Comparison of ENCODE assay signal across 17 cellular contexts in genomic region chr9:3874472-3875370, GRCh38.
DNase-seq lines count a peak whose midpoint lies in the region; ATAC-seq, FAIRE-seq and TF ChIP-seq lines count a peak whose summit lies in the region.
"Had no signal": no experiment of that assay in that cellular context is flagged by ENCODE, and none has a peak within 500 bp of the region (broad histone marks: within the 10 kb centered on the region; RNA-seq: fewer than 3 reads in every experiment).

No MANE protein-coding gene starts in this region.

- FAIRE-seq in keratinocyte (lab: Jason Lieb, UNC), result no peak
- no peak for FAIRE-seq in GM19239 (lab: Jason Lieb, UNC)
- FAIRE-seq: bronchial epithelial cell, GM12891 had no signal

- dilution Hi-C loops in keratinocyte (cut with MboI; ENCODE audit: extremely low pct_ligation_motif_present, low sequenced_read_pairs), result no loop called here

- H3K36me3 ChIP-seq in BLaER1 treated with 17β-estradiol and CSF1 and Interleukin-3, amounts not matched to agents 10 nM and 100 nM, result no peaks in the 10 kb centered on the region
- H3K36me3 ChIP-seq in HAP-1 (replicated peaks), result no peaks in the 10 kb centered on the region
- no peaks in the 10 kb centered on the region for H3K36me3 ChIP-seq in keratinocyte (ENCODE audit: control insufficient read depth in 2 of 2, extremely low read depth in 1 of 2, insufficient read depth in 2 of 2, low read length in 2 of 2)

- peak overlapping the region in 9 of 11 experiments; percentile 0 to 76 (median 40); a peak in 12 of 22 replicates for H3K4me2 ChIP-seq in BLaER1 treated with 17β-estradiol and CSF1 and Interleukin-3, amounts not matched to agents 10 nM and 100 nM
- H3K4me2 ChIP-seq in keratinocyte (ENCODE audit: control insufficient read depth, extremely low read depth, insufficient read depth, low read depth, low read length), result no peak overlapping the region

- no peak overlapping the region for H3K4me3 ChIP-seq in BLaER1 treated with 17β-estradiol and CSF1 and Interleukin-3, amounts not matched to agents 10 nM and 100 nM
- H3K4me3 ChIP-seq in HAP-1 (no peak overlapping the region), keratinocyte (ENCODE audit: control insufficient read depth in 2 of 3, extremely low read depth in 1 of 3, insufficient read depth in 2 of 3, low read depth in 1 of 3, low read length in 3 of 3) (no peak overlapping the region)
- H3K4me3 ChIP-seq: tibial nerve had no signal

- H3K9ac ChIP-seq in BLaER1 treated with 17β-estradiol and CSF1 and Interleukin-3, amounts not matched to agents 10 nM and 100 nM, result no peak overlapping the region
- H3K9ac ChIP-seq in keratinocyte (ENCODE audit: control insufficient read depth, extremely low read depth, insufficient read depth, low read length), result no peak overlapping the region

- H3K9me3 ChIP-seq in BLaER1 treated with 17β-estradiol and CSF1 and Interleukin-3, amounts not matched to agents 10 nM and 100 nM (replicated peaks in 1 of 11), result peaks cover 22 to 34% (median 25%) of the 10 kb centered on the region in 11 experiments
- no peaks in the 10 kb centered on the region for H3K9me3 ChIP-seq in HAP-1
- H3K9me3 ChIP-seq in keratinocyte (ENCODE audit: control insufficient read depth, low read depth, low read length), result no peaks in the 10 kb centered on the region
- H3K9me3 ChIP-seq: tibial nerve had no signal

- no peaks in the 10 kb centered on the region for H3K79me2 ChIP-seq in keratinocyte (ENCODE audit: control insufficient read depth, insufficient read depth, low read length)

- DNase-seq in HAP-1 (ENCODE audit: low spot score in 2 of 2) (peak; percentile 51 to 53), keratinocyte (ENCODE audit: low read depth, low spot score) (no peak), GM19239 (ENCODE audit: insufficient read length, low spot score) (no peak), midbrain (lab: John Stamatoyannopoulos, UW) (no peak)
- DNase-seq: activated CD4-positive, alpha-beta T cell treated with anti-CD3 and anti-CD28 coated beads, Interleukin-2, amount 50 U/mL, for 1 hour; activated T-cell treated with anti-CD3 and anti-CD28 coated beads for 4 hours; GDM1; head of caudate nucleus; NCI-H1436 had no signal

- no peaks in the 10 kb centered on the region for H3K9me1 ChIP-seq in keratinocyte (ENCODE audit: control insufficient read depth, extremely low read depth, insufficient read depth, low read length)

- peaks cover 0 to 71% (median 16%) of the 10 kb centered on the region in 10 experiments; a peak in 18 of 20 replicates for H3K4me1 ChIP-seq in BLaER1 treated with 17β-estradiol and CSF1 and Interleukin-3, amounts not matched to agents 10 nM and 100 nM
- H3K4me1 ChIP-seq in HAP-1, result peaks cover 20% of the 10 kb centered on the region
- H3K4me1 ChIP-seq in keratinocyte (ENCODE audit: control insufficient read depth, extremely low read depth, insufficient read depth, low read length), result peaks cover 24% of the 10 kb centered on the region
- H3K4me1 ChIP-seq: tibial nerve had no signal

- H4K20me1 ChIP-seq in BLaER1 treated with 17β-estradiol and CSF1 and Interleukin-3, amounts not matched to agents 10 nM and 100 nM, result no peaks in the 10 kb centered on the region
- H4K20me1 ChIP-seq in keratinocyte (ENCODE audit: control insufficient read depth, extremely low read depth, insufficient read depth, low read length), result no peaks in the 10 kb centered on the region

- ATAC-seq in SK-N-SH treated with all-trans-retinoic acid at 6 μM for 48 hours, result peak; percentile 65
- no peak for ATAC-seq in GM21515 (IDR thresholded peaks at IDR 0.05; ENCODE audit: unreplicated experiment)
- ATAC-seq in GM18517 (IDR thresholded peaks at IDR 0.05; ENCODE audit: unreplicated experiment), result no peak
- ATAC-seq: stimulated activated memory B cell treated with anti-CD40 and anti-IgM and Interleukin-4, amounts not matched to agents 10 μg/mL and 1 μg/mL and 100 μg/mL, for 72 hours had no signal

- H3K27me3 ChIP-seq in BLaER1 treated with 17β-estradiol and CSF1 and Interleukin-3, amounts not matched to agents 10 nM and 100 nM, result no peaks in the 10 kb centered on the region
- H3K27me3 ChIP-seq in HAP-1 (ENCODE audit: low read depth), result no peaks in the 10 kb centered on the region
- H3K27me3 ChIP-seq in keratinocyte (ENCODE audit: control insufficient read depth, extremely low read depth, insufficient read depth, low read length), result no peaks in the 10 kb centered on the region
- H3K27me3 ChIP-seq: tibial nerve had no signal

- peak overlapping the region in 3 of 11 experiments; percentile 18 to 66 (median 55); a peak in 5 of 22 replicates for H3K27ac ChIP-seq in BLaER1 treated with 17β-estradiol and CSF1 and Interleukin-3, amounts not matched to agents 10 nM and 100 nM
- peak overlapping the region; percentile 31 for H3K27ac ChIP-seq in keratinocyte (ENCODE audit: control insufficient read depth, insufficient read depth, low read length)
- H3K27ac ChIP-seq: tibial nerve had no signal

- no peak overlapping the region for H2AFZ ChIP-seq in keratinocyte (ENCODE audit: control insufficient read depth, low read length)

- in situ Hi-C loops in HAP-1 (cut with MboI; ENCODE audit: low sequenced_read_pairs), result no loop called here

- no peak for TF ChIP-seq CTCF in keratinocyte (optimal IDR thresholded peaks at IDR 0.05 in 1 of 3, IDR thresholded peaks at IDR 0.05 in 1 of 3, conservative IDR thresholded peaks at IDR 0.05 in 1 of 3; ENCODE audit: extremely low read depth in 1 of 3, insufficient read depth in 2 of 3, low read length in 3 of 3)

TF ChIP-seq in SK-N-SH treated with all-trans-retinoic acid at 6 μM for 48 hours, 23 proteins besides CTCF, POLR2A, EP300 and RAD21 (continues in another document):
- TF ChIP-seq TCF4 (CRISPR knock-in tag; IDR thresholded peaks at IDR 0.05; ENCODE audit: borderline replicate concordance) (no peak), ARNTL (CRISPR knock-in tag; IDR thresholded peaks at IDR 0.05; ENCODE audit: borderline replicate concordance, low read depth) (no peak), PPARA (CRISPR knock-in tag; IDR thresholded peaks at IDR 0.05; ENCODE audit: borderline replicate concordance) (no peak), GLIS3 (CRISPR knock-in tag; IDR thresholded peaks at IDR 0.05) (no peak), CSDC2 (CRISPR knock-in tag; IDR thresholded peaks at IDR 0.05) (no peak), ISL1 (CRISPR knock-in tag; IDR thresholded peaks at IDR 0.05) (no peak), ZFP30 (CRISPR knock-in tag; IDR thresholded peaks at IDR 0.05) (no peak), SNAI2 (CRISPR knock-in tag; IDR thresholded peaks at IDR 0.05) (no peak), ZNF565 (CRISPR knock-in tag; conservative IDR thresholded peaks at IDR 0.05; ENCODE audit: low read depth) (no peak), BACH2 (CRISPR knock-in tag; IDR thresholded peaks at IDR 0.05; ENCODE audit: borderline replicate concordance) (no peak), TSHZ2 (CRISPR knock-in tag; IDR thresholded peaks at IDR 0.05) (no peak), ZC3H10 (CRISPR knock-in tag; IDR thresholded peaks at IDR 0.05) (no peak), PATZ1 (CRISPR knock-in tag; IDR thresholded peaks at IDR 0.05; ENCODE audit: borderline replicate concordance) (no peak)

Comparison
In these comparisons a context has a peak if more than half of its experiments do, and no peak if none do; other contexts are left out.
1. DNase-seq: peak in HAP-1 (2 of 2); none in keratinocyte (single experiment), GM19239 (single experiment) and midbrain (single experiment).